In genomic region chr18:9860682-9861081, GRCh38 we compare ENCODE assay signal across 16 cellular contexts. TPM values are rescaled to one million over a fixed set of nuclear protein-coding genes. Genes with fewer than 3 reads are reported as not detected.
DNase-seq lines count a peak whose midpoint lies in the region; ATAC-seq and TF ChIP-seq lines count a peak whose summit lies in the region.
"Had no signal": no experiment of that assay in that cellular context is flagged by ENCODE, and none has a peak within 500 bp of the region (broad histone marks: within the 10 kb centered on the region; RNA-seq: fewer than 3 reads in every experiment).

No MANE protein-coding gene starts in this region.

- POLR2A ChIA-PET in activated CD4-positive, alpha-beta T cell treated with anti-CD3 and anti-CD28 coated beads for 36 hours (lab: Charles Lee), result interaction anchor here (0.6 kb wide), 1 partner anchor 53 kb away, joined by 5 read pairs; no protein-coding TSS in a partner anchor

- H3K36me3 ChIP-seq in KMS-11 (ENCODE audit: insufficient read depth) (no peaks in the 10 kb centered on the region), osteoblast (ENCODE audit: insufficient read depth, low read length) (peaks cover 11% of the 10 kb centered on the region)

- H3K4me1 Mint-ChIP-seq in endothelial cell (ENCODE audit: unreplicated experiment), result peaks cover 24% of the 10 kb centered on the region
- H3K4me1 Mint-ChIP-seq in activated CD4-positive, alpha-beta T cell treated with anti-CD3 and anti-CD28 coated beads for 36 hours, result peaks cover 6% of the 10 kb centered on the region

- TF ChIP-seq CTCF in KMS-11 (conservative IDR thresholded peaks at IDR 0.05; ENCODE audit: low read depth, low read length) (no peak), endothelial cell (IDR thresholded peaks at IDR 0.05; ENCODE audit: unreplicated experiment) (no peak), omental fat pad (IDR thresholded peaks at IDR 0.05) (no peak), osteoblast (IDR thresholded peaks at IDR 0.05; ENCODE audit: extremely low read depth, low read depth, low read length) (no peak)

- H3K79me2 ChIP-seq in KMS-11 (ENCODE audit: insufficient read depth, low read depth), result no peaks in the 10 kb centered on the region
- H3K79me2 ChIP-seq in osteoblast (ENCODE audit: insufficient read depth, low read length), result no peaks in the 10 kb centered on the region

- H3K4me1 ChIP-seq in KMS-11 (ENCODE audit: low read depth, poor library complexity, severe bottlenecking) (peaks cover 49% of the 10 kb centered on the region), osteoblast (ENCODE audit: insufficient read depth, low read length) (no peaks in the 10 kb centered on the region)

- peak overlapping the region; percentile 90 for H3K4me2 ChIP-seq in KMS-11
- H3K4me2 ChIP-seq in osteoblast (ENCODE audit: insufficient read depth, low read length), result no peak overlapping the region

- H3K4me3 ChIP-seq in KMS-11 (IDR thresholded peaks at IDR 0.05; ENCODE audit: insufficient read depth, low read depth, low read length) (no peak overlapping the region), osteoblast (ENCODE audit: insufficient read depth, low read length) (no peak overlapping the region)
- H3K4me3 ChIP-seq: GM23248 had no signal

- DNase-seq in DMS79 treated with DMSO at 0.1 percent for 48 hours (lab: John Stamatoyannopoulos, UW) (peak; percentile 16), DMS79 (lab: John Stamatoyannopoulos, UW) (no peak), endothelial cell (ENCODE audit: low spot score) (no peak), omental fat pad (ENCODE audit: low spot score) (no peak), osteoblast (ENCODE audit: insufficient read length, low spot score, missing footprints) (no peak)
- no peak for DNase-seq in activated CD4-positive, alpha-beta T cell treated with anti-CD3 and anti-CD28 coated beads for 36 hours
- DNase-seq: CD8-positive, alpha-beta T cell; COR-L47; DMS153; GF-D8; GM23248 had no signal

- CTCF ChIA-PET in activated CD4-positive, alpha-beta T cell treated with anti-CD3 and anti-CD28 coated beads for 36 hours (lab: Charles Lee), result interaction anchor here (0.6 kb wide), 2 partner anchors 339 to 1209 kb away, joined by 3 read pairs; no protein-coding TSS in a partner anchor

- ATAC-seq in omental fat pad (ENCODE audit: low FRiP score) (peak; percentile 33), HG02884 (IDR thresholded peaks at IDR 0.05; ENCODE audit: unreplicated experiment) (no peak)
- no peak for ATAC-seq in activated CD4-positive, alpha-beta T cell treated with anti-CD3 and anti-CD28 coated beads for 36 hours
- ATAC-seq: CD8-positive, alpha-beta T cell; HCT116 had no signal

- peaks cover 2% of the 10 kb centered on the region for H3K9me3 ChIP-seq in osteoblast (ENCODE audit: low read depth, low read length)

- H3K27ac Mint-ChIP-seq in endothelial cell (ENCODE audit: unreplicated experiment), result no peak overlapping the region
- H3K27ac Mint-ChIP-seq in activated CD4-positive, alpha-beta T cell treated with anti-CD3 and anti-CD28 coated beads for 36 hours, result no peak overlapping the region
- H3K27ac Mint-ChIP-seq: CD8-positive, alpha-beta T cell had no signal

- no peak overlapping the region for H3K9ac ChIP-seq in KMS-11
- H3K9ac ChIP-seq: GM23248 had no signal

- peak overlapping the region; percentile 67 for H3K4me3 Mint-ChIP-seq in endothelial cell (ENCODE audit: unreplicated experiment)
- no peak overlapping the region for H3K4me3 Mint-ChIP-seq in activated CD4-positive, alpha-beta T cell treated with anti-CD3 and anti-CD28 coated beads for 36 hours
- H3K4me3 Mint-ChIP-seq: CD14-positive monocyte; CD8-positive, alpha-beta T cell had no signal

- H3K9me3 Mint-ChIP-seq in endothelial cell (ENCODE audit: unreplicated experiment), result peaks cover 5% of the 10 kb centered on the region
- H3K9me3 Mint-ChIP-seq in activated CD4-positive, alpha-beta T cell treated with anti-CD3 and anti-CD28 coated beads for 36 hours (ENCODE audit: low read depth), result peaks cover 3% of the 10 kb centered on the region

- intact Hi-C loops in activated CD4-positive, alpha-beta T cell treated with anti-CD3 and anti-CD28 coated beads for 36 hours (cut with DNase I, micrococcal nuclease), result no loop called here

- H4K20me1 ChIP-seq in KMS-11 (ENCODE audit: insufficient read depth) (no peaks in the 10 kb centered on the region), osteoblast (ENCODE audit: insufficient read depth, low read length) (no peaks in the 10 kb centered on the region)

- H3K27ac ChIP-seq in KMS-11, result peak overlapping the region; percentile 81; the same call in 1 of the 2 replicates
- no peak overlapping the region for H3K27ac ChIP-seq in osteoblast (ENCODE audit: low read depth, low read length)
- H3K27ac ChIP-seq: 22Rv1, GM23248 had no signal

- peaks cover 4% of the 10 kb centered on the region for H3K27me3 Mint-ChIP-seq in endothelial cell (ENCODE audit: unreplicated experiment)
- H3K27me3 Mint-ChIP-seq in activated CD4-positive, alpha-beta T cell treated with anti-CD3 and anti-CD28 coated beads for 36 hours, result peaks cover 7% of the 10 kb centered on the region

- no peak overlapping the region for H2AFZ ChIP-seq in KMS-11 (ENCODE audit: low read depth)
- H2AFZ ChIP-seq in osteoblast (ENCODE audit: low read length), result no peak overlapping the region
- H2AFZ ChIP-seq: GM23248 had no signal

- H3K27me3 ChIP-seq in KMS-11 (ENCODE audit: insufficient read depth, low read depth) (no peaks in the 10 kb centered on the region), osteoblast (ENCODE audit: insufficient read depth, low read length) (no peaks in the 10 kb centered on the region)

- peaks cover 33% of the 10 kb centered on the region for H3K36me3 Mint-ChIP-seq in endothelial cell (ENCODE audit: low read depth, unreplicated experiment)
- no peaks in the 10 kb centered on the region for H3K36me3 Mint-ChIP-seq in activated CD4-positive, alpha-beta T cell treated with anti-CD3 and anti-CD28 coated beads for 36 hours (ENCODE audit: low read depth)

RNA-seq across cellular contexts. Expression of gene TXNDC2, which starts 25.1 kb away (rescaled TPM):
- total RNA-seq in endothelial cell (ENCODE audit: unreplicated experiment), result not detected
- total RNA-seq in omental fat pad, result under 1 TPM in 2 of 4 donors, not detected in 2; 0.24 to 0.44 TPM
- total RNA-seq in activated CD4-positive, alpha-beta T cell treated with anti-CD3 and anti-CD28 coated beads for 36 hours, result not detected
- total RNA-seq in osteoblast, result 0.29 and 0.36 TPM in 2 replicates
- total RNA-seq: CD8-positive, alpha-beta T cell; GM23248 had no signal

RNA-seq across cellular contexts. Expression of gene VAPA, which starts 53.1 kb away (rescaled TPM):
- total RNA-seq in endothelial cell (ENCODE audit: unreplicated experiment), result 180 TPM
- 100 to 1,000 TPM; 173 to 345 (median 246) TPM for total RNA-seq in omental fat pad
- total RNA-seq in activated CD4-positive, alpha-beta T cell treated with anti-CD3 and anti-CD28 coated beads for 36 hours, result 100 to 1,000 TPM; 156 to 220 TPM
- 277 and 316 TPM in 2 replicates for total RNA-seq in osteoblast
